ENCODE assay signal across 21 cellular contexts in genomic region chr3:122938756-122939425, GRCh38.
A peak's percentile ranks its signal among the peaks of the same experiment; 100 is the strongest.
DNase-seq lines count a peak whose midpoint lies in the region; ATAC-seq and TF ChIP-seq lines count a peak whose summit lies in the region.
"Had no signal": no experiment of that assay in that cellular context is flagged by ENCODE, and none has a peak within 500 bp of the region (broad histone marks: within the 10 kb centered on the region; RNA-seq: fewer than 3 reads in every experiment).

No MANE protein-coding gene starts in this region.

- TF ChIP-seq CTCF in left ventricle myocardium inferior (IDR thresholded peaks at IDR 0.05; ENCODE audit: borderline replicate concordance) (no peak), left lung (IDR thresholded peaks at IDR 0.05) (no peak), upper lobe of left lung (IDR thresholded peaks at IDR 0.05) (no peak), sigmoid colon (IDR thresholded peaks at IDR 0.05) (no peak)

- H3K36me3 ChIP-seq in left ventricle myocardium inferior (no peaks in the 10 kb centered on the region), left lung (no peaks in the 10 kb centered on the region), upper lobe of left lung (no peaks in the 10 kb centered on the region), sigmoid colon (no peaks in the 10 kb centered on the region)
- H3K36me3 ChIP-seq: cardiac muscle cell, gastroesophageal sphincter, neural progenitor cell, SJCRH30, vagina had no signal

- no peak for ATAC-seq in Right ventricle myocardium superior (ENCODE audit: poor library complexity)
- peak; percentile 52 for ATAC-seq in left lung
- ATAC-seq in upper lobe of left lung (ENCODE audit: low FRiP score in 2 of 2) = peak; percentile 46 to 73
- ATAC-seq: gastroesophageal sphincter had no signal

- peaks cover 31% of the 10 kb centered on the region for H3K4me1 ChIP-seq in left ventricle myocardium inferior
- H3K4me1 ChIP-seq in left lung = peaks cover 0 to 7% of the 10 kb centered on the region in 2 donors
- peaks cover 0 to 10% (median 7%) of the 10 kb centered on the region in 4 donors for H3K4me1 ChIP-seq in upper lobe of left lung
- H3K4me1 ChIP-seq in sigmoid colon = peaks cover 0 to 7% (median 4%) of the 10 kb centered on the region in 4 donors
- H3K4me1 ChIP-seq: Caco-2, neural progenitor cell, SJCRH30, vagina had no signal

- WGBS in upper lobe of left lung, 2 donors = 77 to 79% methylated on average over 9 of the region's 9 CpGs
- WGBS in sigmoid colon, 2 donors = 57 to 83% methylated on average over 9 of the region's 9 CpGs

- H3K9me3 ChIP-seq in left ventricle myocardium inferior (replicated peaks) (no peaks in the 10 kb centered on the region), left lung (no peaks in the 10 kb centered on the region), upper lobe of left lung (no peaks in the 10 kb centered on the region), sigmoid colon (no peaks in the 10 kb centered on the region)
- H3K9me3 ChIP-seq: Caco-2, gastroesophageal sphincter, SJCRH30, vagina had no signal

- no peaks in the 10 kb centered on the region for H3K27me3 ChIP-seq in left ventricle myocardium inferior (ENCODE audit: low read depth)
- H3K27me3 ChIP-seq in left lung = no peaks in the 10 kb centered on the region
- H3K27me3 ChIP-seq in upper lobe of left lung = no peaks in the 10 kb centered on the region
- H3K27me3 ChIP-seq in sigmoid colon = no peaks in the 10 kb centered on the region
- H3K27me3 ChIP-seq: cardiac muscle cell, gastroesophageal sphincter, vagina had no signal

- H3K27ac ChIP-seq in left ventricle myocardium inferior (replicated peaks) (no peak overlapping the region), left lung (no peak overlapping the region), upper lobe of left lung (no peak overlapping the region), sigmoid colon (no peak overlapping the region)
- H3K27ac ChIP-seq: cardiac muscle cell, gastroesophageal sphincter, neural progenitor cell, SJCRH30, vagina had no signal

- peak; percentile 50 for DNase-seq in Right ventricle myocardium superior
- DNase-seq in left ventricle myocardium inferior = no peak
- DNase-seq in SKM-1 (lab: John Stamatoyannopoulos, UW; ENCODE audit: unreplicated experiment) = peak; percentile 4
- DNase-seq in left lung = peak in 1 of 2 donors; percentile 78
- DNase-seq in upper lobe of left lung = peak in 1 of 2 donors; percentile 65
- no peak for DNase-seq in sigmoid colon
- no peak for DNase-seq in stimulated activated CD4-positive, alpha-beta T cell treated with anti-CD3 and anti-CD28 coated beads, Interleukin-15, amount 100 ng/mL, for 24 hours
- no peak for DNase-seq in cerebellum (ENCODE audit: low spot score)
- DNase-seq: activated CD4-positive, alpha-beta memory T cell treated with anti-CD3 and anti-CD28 coated beads, Interleukin-2, amount 10 ng/mL, durations not matched to agents 7 days and 5 days; activated gamma-delta T cell treated with Interleukin-2 at 50 U/mL for 16 hours; Caco-2; midbrain; NCI-H1092; NCI-H2029; NCI-H510A; SJCRH30; T-helper 2 cell had no signal

- TF ChIP-seq POLR2A in upper lobe of left lung (IDR thresholded peaks at IDR 0.05) = no peak
- TF ChIP-seq POLR2A in sigmoid colon (IDR thresholded peaks at IDR 0.05) = no peak

- intact Hi-C loops in Right ventricle myocardium superior (cut with DNase I) = no loop called here
- intact Hi-C loops in left ventricle myocardium inferior (cut with micrococcal nuclease) = no loop called here
- intact Hi-C loops in left lung (cut with DNase I) = no loop called here
- intact Hi-C loops in sigmoid colon (cut with DNase I) = no loop called here

- TF ChIP-seq EP300 in upper lobe of left lung (IDR thresholded peaks at IDR 0.05) = no peak
- no peak for TF ChIP-seq EP300 in sigmoid colon (IDR thresholded peaks at IDR 0.05)

- no peak overlapping the region for H3K4me3 ChIP-seq in left ventricle myocardium inferior
- H3K4me3 ChIP-seq in left lung = no peak overlapping the region
- no peak overlapping the region for H3K4me3 ChIP-seq in upper lobe of left lung
- no peak overlapping the region for H3K4me3 ChIP-seq in sigmoid colon
- H3K4me3 ChIP-seq: cardiac muscle cell, gastroesophageal sphincter, neural progenitor cell, SJCRH30, vagina had no signal

Comparison
In these comparisons a context has a peak if more than half of its experiments do, and no peak if none do; other contexts are left out.
1. DNase-seq: peak in Right ventricle myocardium superior (single experiment) and SKM-1 (single experiment); none in left ventricle myocardium inferior (single experiment), sigmoid colon (single experiment), stimulated activated CD4-positive, alpha-beta T cell treated with anti-CD3 and anti-CD28 coated beads, Interleukin-15, amount 100 ng/mL, for 24 hours (single experiment) and cerebellum (single experiment).